ENCODE assay signal across 14 cellular contexts in the genomic region with DNA sequence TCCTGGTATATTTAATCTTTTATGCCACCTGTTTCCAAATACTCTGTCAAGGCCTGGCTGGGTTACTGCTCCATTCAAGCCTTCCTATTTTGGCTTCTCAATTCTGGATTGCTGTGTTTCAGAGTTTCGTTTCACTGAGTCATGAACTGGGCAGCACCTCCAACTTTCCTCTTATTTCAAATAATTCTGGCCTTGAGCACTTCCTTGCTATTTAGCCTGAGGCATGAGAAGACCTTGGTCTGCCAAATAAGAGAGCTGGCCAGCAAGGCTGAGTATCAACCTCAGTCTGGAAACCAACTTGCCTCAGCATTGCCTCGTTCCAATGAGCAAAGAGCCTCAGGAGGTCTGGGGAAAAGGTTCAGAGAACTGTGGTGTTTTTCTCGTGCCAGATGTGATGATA.
DNase-seq lines count a peak whose midpoint lies in the region; ATAC-seq and TF ChIP-seq lines count a peak whose summit lies in the region.
"Had no signal": no experiment of that assay in that cellular context is flagged by ENCODE, and none has a peak within 500 bp of the region (broad histone marks: within the 10 kb centered on the region; RNA-seq: fewer than 3 reads in every experiment).

No MANE protein-coding gene starts in this region.

- DNase-seq in HFFc6 (peak; percentile 94), ascending aorta (ENCODE audit: low spot score in 2 of 2) (peak; percentile 46 to 82), heart left ventricle (peak in 4 of 5 donors; percentile 13 to 48 (median 30)), H7 (no peak), spleen (no peak), Karpas-422 (no peak)
- DNase-seq: activated T-cell treated with anti-CD3 and anti-CD28 coated beads, Interleukin-2, amount 50 U/mL, for 1 hour; effector memory CD8-positive, alpha-beta T cell; KBM-7; NCI-H69 had no signal

- TF ChIP-seq POLR2A in heart left ventricle (IDR thresholded peaks at IDR 0.05) = no peak
- TF ChIP-seq POLR2A in spleen (IDR thresholded peaks at IDR 0.05) = no peak

- H3K27ac ChIP-seq in ascending aorta (peak overlapping the region; percentile 55 to 82), heart left ventricle (no peak overlapping the region), spleen (no peak overlapping the region), Karpas-422 (ENCODE audit: low read length) (no peak overlapping the region)

- no peaks in the 10 kb centered on the region for H3K9me2 ChIP-seq in Karpas-422 (replicated peaks; ENCODE audit: insufficient read depth, low read length)

- 0 out of 2 replicates have a peak overlapping the region, but pooled peaks have one; percentile 6 for H3K4me3 Mint-ChIP-seq in HFFc6
- no peak overlapping the region for H3K4me3 Mint-ChIP-seq in stimulated activated naive CD8-positive, alpha-beta T cell treated with anti-CD3 and anti-CD28 coated beads, Interleukin-15, Interleukin-2, amounts not matched to agents 100 ng/mL and 50 ng/mL, for 24 hours
- H3K4me3 Mint-ChIP-seq: effector memory CD8-positive, alpha-beta T cell; memory B cell; T-helper 1 cell treated with Interleukin-12 subunit alpha and Interleukin-12 subunit beta and Interleukin-4 antibody, amounts not matched to agents 30 μg/mL and 1 μg/mL, for 36 hours had no signal

- intact Hi-C loops in ascending aorta (cut with DNase I) = no loop called here
- intact Hi-C loops in heart left ventricle (cut with DNase I) = loop anchor here in 3 of 10 donors (5.0 to 10.0 kb wide), 3 partner anchors 51 to 139 kb away; no protein-coding TSS in a partner anchor
- intact Hi-C loops in spleen (cut with DNase I; ENCODE audit: low total_unique reads) = no loop called here

- H3K36me3 ChIP-seq in ascending aorta (no peaks in the 10 kb centered on the region), heart left ventricle (no peaks in the 10 kb centered on the region), H7 (replicated peaks; ENCODE audit: control insufficient read depth, insufficient read depth, low read length) (no peaks in the 10 kb centered on the region), spleen (no peaks in the 10 kb centered on the region), Karpas-422 (ENCODE audit: insufficient read depth, low read length) (no peaks in the 10 kb centered on the region)

- no peak overlapping the region for H3K4me2 ChIP-seq in Karpas-422 (ENCODE audit: low read depth, low read length, poor library complexity, severe bottlenecking)

- H3K4me1 Mint-ChIP-seq in HFFc6 (ENCODE audit: low read depth) = peaks cover 32% of the 10 kb centered on the region
- H3K4me1 Mint-ChIP-seq in stimulated activated naive CD8-positive, alpha-beta T cell treated with anti-CD3 and anti-CD28 coated beads, Interleukin-15, Interleukin-2, amounts not matched to agents 100 ng/mL and 50 ng/mL, for 24 hours (ENCODE audit: low read depth) = peaks cover 60% of the 10 kb centered on the region

- TF ChIP-seq CTCF in HFFc6 (IDR thresholded peaks at IDR 0.05) (no peak), ascending aorta (IDR thresholded peaks at IDR 0.05) (no peak), heart left ventricle (IDR thresholded peaks at IDR 0.05) (no peak), spleen (IDR thresholded peaks at IDR 0.05 in 8 of 11, conservative IDR thresholded peaks at IDR 0.05 in 3 of 11) (no peak)

- H3K27me3 ChIP-seq in ascending aorta (no peaks in the 10 kb centered on the region), heart left ventricle (no peaks in the 10 kb centered on the region), H7 (ENCODE audit: control insufficient read depth, insufficient read depth, low read length) (no peaks in the 10 kb centered on the region), spleen (replicated peaks in 1 of 7) (no peaks in the 10 kb centered on the region), Karpas-422 (ENCODE audit: low read length) (no peaks in the 10 kb centered on the region)

- H3K27ac Mint-ChIP-seq in HFFc6 = peak overlapping the region; percentile 56
- H3K27ac Mint-ChIP-seq in stimulated activated naive CD8-positive, alpha-beta T cell treated with anti-CD3 and anti-CD28 coated beads, Interleukin-15, Interleukin-2, amounts not matched to agents 100 ng/mL and 50 ng/mL, for 24 hours = peak overlapping the region; percentile 1
- H3K27ac Mint-ChIP-seq: effector memory CD8-positive, alpha-beta T cell; memory B cell; T-helper 1 cell treated with Interleukin-12 subunit alpha and Interleukin-12 subunit beta and Interleukin-4 antibody, amounts not matched to agents 30 μg/mL and 1 μg/mL, for 36 hours had no signal

- H3K36me3 Mint-ChIP-seq in HFFc6 (ENCODE audit: low read depth) = peaks cover 8% of the 10 kb centered on the region
- peaks cover 24% of the 10 kb centered on the region for H3K36me3 Mint-ChIP-seq in stimulated activated naive CD8-positive, alpha-beta T cell treated with anti-CD3 and anti-CD28 coated beads, Interleukin-15, Interleukin-2, amounts not matched to agents 100 ng/mL and 50 ng/mL, for 24 hours (ENCODE audit: low read depth)

- H3K4me3 ChIP-seq in ascending aorta = no peak overlapping the region
- H3K4me3 ChIP-seq in heart left ventricle = no peak overlapping the region
- no peak overlapping the region for H3K4me3 ChIP-seq in H7 (ENCODE audit: insufficient read depth, low read depth, low read length)
- no peak overlapping the region for H3K4me3 ChIP-seq in spleen
- no peak overlapping the region for H3K4me3 ChIP-seq in Karpas-422 (ENCODE audit: low read length)

- no peaks in the 10 kb centered on the region for H4K20me1 ChIP-seq in Karpas-422 (ENCODE audit: insufficient read depth, low read depth, low read length)

- no peak overlapping the region for H3K9ac ChIP-seq in Karpas-422 (ENCODE audit: low read length)

- H3K79me2 ChIP-seq in Karpas-422 (ENCODE audit: low read length) = no peaks in the 10 kb centered on the region

- H3K27me3 Mint-ChIP-seq in HFFc6 (ENCODE audit: insufficient read depth) = no peaks in the 10 kb centered on the region; the same call in 1 of the 2 replicates
- no peaks in the 10 kb centered on the region for H3K27me3 Mint-ChIP-seq in stimulated activated naive CD8-positive, alpha-beta T cell treated with anti-CD3 and anti-CD28 coated beads, Interleukin-15, Interleukin-2, amounts not matched to agents 100 ng/mL and 50 ng/mL, for 24 hours
- H3K27me3 Mint-ChIP-seq: effector memory CD8-positive, alpha-beta T cell; memory B cell had no signal

- WGBS in heart left ventricle, 4 donors = 59 to 65% (median 62%) methylated on average over 3 of the region's 3 CpGs
- whole genome bisulfite sequencing in spleen, 5 donors = 67 to 75% (median 69%) methylated on average over 3 of the region's 3 CpGs

- H3K9me3 Mint-ChIP-seq in HFFc6 = peaks cover 4% of the 10 kb centered on the region; the same call in 1 of the 2 replicates
- H3K9me3 Mint-ChIP-seq in stimulated activated naive CD8-positive, alpha-beta T cell treated with anti-CD3 and anti-CD28 coated beads, Interleukin-15, Interleukin-2, amounts not matched to agents 100 ng/mL and 50 ng/mL, for 24 hours = peaks cover 17% of the 10 kb centered on the region
- H3K9me3 Mint-ChIP-seq: effector memory CD8-positive, alpha-beta T cell had no signal

- H3K4me1 ChIP-seq in ascending aorta (no peaks in the 10 kb centered on the region), heart left ventricle (peaks cover 0 to 9% (median 0%) of the 10 kb centered on the region in 12 donors), spleen (peaks cover under 1 to 10% (median 2%) of the 10 kb centered on the region in 6 donors), Karpas-422 (ENCODE audit: low read length) (no peaks in the 10 kb centered on the region)

- H2AFZ ChIP-seq in Karpas-422 (ENCODE audit: low read length) = no peak overlapping the region

- H3K9me3 ChIP-seq in ascending aorta (peaks cover 0 to 5% of the 10 kb centered on the region in 2 donors), heart left ventricle (peaks cover 0 to 26% (median 9%) of the 10 kb centered on the region in 12 donors), spleen (peaks cover 0 to 14% (median 3%) of the 10 kb centered on the region in 8 donors), Karpas-422 (ENCODE audit: low read length) (no peaks in the 10 kb centered on the region)

- ATAC-seq in heart left ventricle (peak; percentile 47 to 91 (median 87)), GM19328 (IDR thresholded peaks at IDR 0.05; ENCODE audit: unreplicated experiment) (no peak)
- ATAC-seq: effector memory CD8-positive, alpha-beta T cell had no signal

Comparison
In these comparisons a context has a peak if more than half of its experiments do, and no peak if none do; other contexts are left out.
1. DNase-seq: peak in HFFc6 (single experiment), ascending aorta (2 of 2) and heart left ventricle (4 of 5); none in H7 (single experiment), spleen (single experiment) and Karpas-422 (single experiment).
2. H3K27ac ChIP-seq: peak in ascending aorta (2 of 2); none in heart left ventricle (0 of 12), spleen (0 of 8) and Karpas-422 (single experiment).